In the genomic region with DNA sequence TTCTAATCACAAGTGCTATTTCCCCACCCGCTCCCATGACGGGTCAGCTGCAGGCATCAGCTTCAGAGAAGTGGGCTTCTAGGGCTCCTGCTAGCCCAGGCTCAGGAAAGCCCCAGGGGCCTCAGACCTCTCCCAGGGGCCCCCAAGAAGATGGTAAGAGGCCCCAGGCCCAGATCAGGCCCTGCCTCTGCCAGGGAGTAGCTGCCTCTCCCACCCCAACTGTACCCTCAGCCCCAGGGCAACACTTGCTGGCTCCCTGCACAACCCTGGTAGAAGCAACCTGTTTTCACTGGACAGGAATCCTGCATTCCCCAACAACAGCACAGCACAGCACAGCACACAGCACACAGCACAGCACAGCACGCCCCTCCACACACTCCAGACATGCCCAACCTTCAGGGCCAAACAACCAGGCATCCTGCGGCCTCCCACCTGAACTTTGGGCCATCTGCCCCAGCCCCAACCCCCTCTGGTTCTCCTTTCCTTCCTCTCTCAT, we compare ENCODE assay signal across 14 cellular contexts. TPM values are rescaled to one million over a fixed set of nuclear protein-coding genes. Genes with fewer than 3 reads are reported as not detected.
DNase-seq lines count a peak whose midpoint lies in the region; ATAC-seq, FAIRE-seq and TF ChIP-seq lines count a peak whose summit lies in the region.
"Had no signal": no experiment of that assay in that cellular context is flagged by ENCODE, and none has a peak within 500 bp of the region (broad histone marks: within the 10 kb centered on the region; RNA-seq: fewer than 3 reads in every experiment).

No MANE protein-coding gene starts in this region.

- H3K9me3 ChIP-seq in kidney (ENCODE audit: control insufficient read depth in 1 of 2, low read length in 2 of 2), result no peaks in the 10 kb centered on the region

- FAIRE-seq in kidney (lab: Jason Lieb, UNC), result no peak

- no peak for DNase-seq in natural killer cell treated with Interleukin-12 subunit alpha and Interleukin-12 subunit beta and Interleukin-15 and Interleukin-18, amount 100 ng/mL, for 72 hours (ENCODE audit: low spot score)
- no peak for DNase-seq in natural killer cell
- no peak for DNase-seq in kidney
- DNase-seq in germinal center (ENCODE audit: low spot score), result no peak
- no peak for DNase-seq in HuH-7 (ENCODE audit: low spot score)
- no peak for DNase-seq in NCI-H510A treated with DMSO at 0.1 percent for 48 hours (lab: John Stamatoyannopoulos, UW)
- DNase-seq in hypothalamus (lab: John Stamatoyannopoulos, UW), result no peak
- DNase-seq: CD4-positive, alpha-beta memory T cell; cerebellar nuclear complex; KBM-7; NCI-H2171 treated with DMSO at 0.1 percent for 48 hours had no signal

- peaks cover 17 to 29% of the 10 kb centered on the region in 2 donors for H3K27me3 Mint-ChIP-seq in natural killer cell treated with Interleukin-12 subunit alpha and Interleukin-12 subunit beta and Interleukin-15 and Interleukin-18, amount 100 ng/mL, for 72 hours
- H3K27me3 Mint-ChIP-seq in natural killer cell (ENCODE audit: low read depth in 2 of 2), result peaks cover 17 to 31% of the 10 kb centered on the region in 2 donors
- peaks cover 9% of the 10 kb centered on the region for H3K27me3 Mint-ChIP-seq in brain

- no peaks in the 10 kb centered on the region for H3K9me3 Mint-ChIP-seq in natural killer cell treated with Interleukin-12 subunit alpha and Interleukin-12 subunit beta and Interleukin-15 and Interleukin-18, amount 100 ng/mL, for 72 hours
- H3K9me3 Mint-ChIP-seq in natural killer cell (no peaks in the 10 kb centered on the region), brain (peaks cover 0 to 1% (median 0%) of the 10 kb centered on the region in 5 experiments)
- H3K9me3 Mint-ChIP-seq: CD4-positive, alpha-beta memory T cell had no signal

- peak overlapping the region in 1 of 2 donors; percentile 22 for H3K27ac ChIP-seq in kidney (ENCODE audit: low read depth in 2 of 2, low read length in 2 of 2)
- H3K27ac ChIP-seq: SK-N-MC had no signal

- H3K4me3 Mint-ChIP-seq in natural killer cell treated with Interleukin-12 subunit alpha and Interleukin-12 subunit beta and Interleukin-15 and Interleukin-18, amount 100 ng/mL, for 72 hours, result peak overlapping the region; percentile 12
- H3K4me3 Mint-ChIP-seq in natural killer cell, result no peak overlapping the region
- peak overlapping the region; percentile 70 to 87 (median 78) for H3K4me3 Mint-ChIP-seq in brain
- H3K4me3 Mint-ChIP-seq: CD4-positive, alpha-beta memory T cell had no signal

- H3K36me3 ChIP-seq in kidney (ENCODE audit: control insufficient read depth in 1 of 2, insufficient read depth in 2 of 2, low read length in 2 of 2), result no peaks in the 10 kb centered on the region

- H3K9ac ChIP-seq in kidney (ENCODE audit: low read length in 2 of 2), result peak overlapping the region in 1 of 2 donors; percentile 46

- TF ChIP-seq CTCF in natural killer cell (IDR thresholded peaks at IDR 0.05) (no peak), brain (conservative IDR thresholded peaks at IDR 0.05) (no peak), kidney (IDR thresholded peaks at IDR 0.05; ENCODE audit: borderline replicate concordance, extremely low read depth, insufficient read depth) (no peak)

- no peaks in the 10 kb centered on the region for H3K4me1 Mint-ChIP-seq in natural killer cell treated with Interleukin-12 subunit alpha and Interleukin-12 subunit beta and Interleukin-15 and Interleukin-18, amount 100 ng/mL, for 72 hours (ENCODE audit: low read depth in 2 of 2)
- no peaks in the 10 kb centered on the region for H3K4me1 Mint-ChIP-seq in natural killer cell
- H3K4me1 Mint-ChIP-seq in brain, result peaks cover 100% of the 10 kb centered on the region

- peaks cover 0 to 21% of the 10 kb centered on the region in 2 donors for H3K4me1 ChIP-seq in kidney (ENCODE audit: control insufficient read depth in 1 of 2, insufficient read depth in 1 of 2, low read depth in 1 of 2, low read length in 2 of 2)

- H3K27ac Mint-ChIP-seq in natural killer cell treated with Interleukin-12 subunit alpha and Interleukin-12 subunit beta and Interleukin-15 and Interleukin-18, amount 100 ng/mL, for 72 hours, result peak overlapping the region; percentile 48 to 72
- H3K27ac Mint-ChIP-seq in natural killer cell (no peak overlapping the region), brain (peak overlapping the region; percentile 91 to 96 (median 94))

- H3K4me3 ChIP-seq in kidney (ENCODE audit: low read length in 2 of 2), result peak overlapping the region; percentile 6 to 39
- H3K4me3 ChIP-seq: SK-N-MC had no signal

- no peak for ATAC-seq in natural killer cell treated with Interleukin-12 subunit alpha and Interleukin-12 subunit beta and Interleukin-15 and Interleukin-18, amount 100 ng/mL, for 72 hours
- no peak for ATAC-seq in natural killer cell

- intact Hi-C loops in natural killer cell (cut with micrococcal nuclease), result no loop called here
- intact Hi-C loops in kidney (cut with DNase I), result no loop called here

- no peaks in the 10 kb centered on the region for H3K36me3 Mint-ChIP-seq in natural killer cell treated with Interleukin-12 subunit alpha and Interleukin-12 subunit beta and Interleukin-15 and Interleukin-18, amount 100 ng/mL, for 72 hours
- H3K36me3 Mint-ChIP-seq in natural killer cell (no peaks in the 10 kb centered on the region), brain (no peaks in the 10 kb centered on the region)
- H3K36me3 Mint-ChIP-seq: CD4-positive, alpha-beta memory T cell had no signal

RNA-seq across cellular contexts. Expression of a gene that starts 6.5 kb away (rescaled TPM):
- total RNA-seq in natural killer cell treated with Interleukin-12 subunit alpha and Interleukin-12 subunit beta and Interleukin-15 and Interleukin-18, amount 100 ng/mL, for 72 hours, result not detected
- total RNA-seq in natural killer cell (under 1 TPM in 2 of 3 donors, not detected in 1; 0.09 to 0.13 TPM), kidney (4.3 TPM)
- polyA plus RNA-seq in brain (ENCODE audit: insufficient read depth, low read depth, low replicate concordance) (0.10 TPM), kidney (ENCODE audit: insufficient read depth, low read depth, low replicate concordance) (0.37 TPM)
- total RNA-seq: pulmonary artery endothelial cell had no signal
- polyA plus RNA-seq: CD4-positive, alpha-beta memory T cell had no signal

RNA-seq across cellular contexts. Expression of a gene that starts 27.4 kb away (rescaled TPM):
- not detected for total RNA-seq in natural killer cell treated with Interleukin-12 subunit alpha and Interleukin-12 subunit beta and Interleukin-15 and Interleukin-18, amount 100 ng/mL, for 72 hours
- total RNA-seq in natural killer cell, result not detected
- not detected for polyA plus RNA-seq in brain (ENCODE audit: insufficient read depth, low read depth, low replicate concordance)
- total RNA-seq in kidney, result 6.5 TPM
- not detected for polyA plus RNA-seq in kidney (ENCODE audit: insufficient read depth, low read depth, low replicate concordance)
- total RNA-seq: pulmonary artery endothelial cell had no signal
- polyA plus RNA-seq: CD4-positive, alpha-beta memory T cell had no signal

RNA-seq across cellular contexts. Expression of a gene that starts 55.2 kb away (rescaled TPM):
- total RNA-seq in natural killer cell treated with Interleukin-12 subunit alpha and Interleukin-12 subunit beta and Interleukin-15 and Interleukin-18, amount 100 ng/mL, for 72 hours, result under 1 TPM; 0.28 to 0.71 TPM
- total RNA-seq in natural killer cell (1 to 10 TPM; 1.9 to 5.3 (median 4.0) TPM), kidney (25.7 TPM)
- polyA plus RNA-seq in brain (ENCODE audit: insufficient read depth, low read depth, low replicate concordance) (73.1 TPM), kidney (ENCODE audit: insufficient read depth, low read depth, low replicate concordance) (36.3 TPM)
- total RNA-seq: pulmonary artery endothelial cell had no signal

Comparison
In these comparisons a context has a peak if more than half of its experiments do, and no peak if none do; other contexts are left out.
1. H3K27ac Mint-ChIP-seq: peak in natural killer cell treated with Interleukin-12 subunit alpha and Interleukin-12 subunit beta and Interleukin-15 and Interleukin-18, amount 100 ng/mL, for 72 hours (2 of 2) and brain (5 of 5); none in natural killer cell (0 of 2).